In genomic region chr5:173638631-173639030, GRCh38 we compare ENCODE assay signal across 26 cellular contexts.
"Had no signal": no experiment of that assay in that cellular context is flagged by ENCODE, and none has a peak within 500 bp of the region (broad histone marks: within the 10 kb centered on the region; RNA-seq: fewer than 3 reads in every experiment).

No MANE protein-coding gene starts in this region.

- H3K36me3 ChIP-seq: gastroesophageal sphincter, left lung, lower lobe of right lung, pancreas, right atrium auricular region had no signal

- DNase-seq: activated CD4-positive, alpha-beta T cell treated with anti-CD3 and anti-CD28 coated beads for 4 hours; activated CD4-positive, alpha-beta T cell treated with anti-CD3 and anti-CD28 coated beads, Interleukin-2, amount 50 U/mL, for 4 hours; activated CD4-positive, CD25-positive, alpha-beta regulatory T cell; activated effector memory CD4-positive, alpha-beta T cell treated with Interleukin-2 at 50 U/mL for 16 hours; activated naive CD4-positive, alpha-beta T cell treated with Interleukin-2 at 50 U/mL for 16 hours; anterior cingulate cortex; dorsolateral prefrontal cortex; effector memory CD4-positive, alpha-beta T cell; hippocampal formation; lower lobe of right lung; mesendoderm; mucosa of descending colon; nucleus accumbens; pancreas; psoas muscle; stimulated activated CD4-positive, alpha-beta T cell treated with anti-CD3 and anti-CD28 coated beads, Interleukin-15, amount 100 ng/mL, for 24 hours; stimulated activated CD4-positive, alpha-beta T cell treated with anti-CD3 and anti-CD28 coated beads, Interleukin-2, amount 100 ng/mL, for 24 hours; stimulated activated naive CD4-positive, alpha-beta T cell; trophoblast cell had no signal

- H3K4me1 ChIP-seq: gastroesophageal sphincter, left lung, lower lobe of right lung, pancreas, psoas muscle, right atrium auricular region had no signal

- H3K27ac ChIP-seq: coronary artery, gastroesophageal sphincter, left lung, lower lobe of right lung, pancreas, psoas muscle, right atrium auricular region had no signal

- H3K4me3 Mint-ChIP-seq: activated naive CD8-positive, alpha-beta T cell had no signal

- H3K4me3 ChIP-seq: coronary artery, dorsolateral prefrontal cortex, gastroesophageal sphincter, left lung, lower lobe of right lung, mucosa of descending colon, pancreas, psoas muscle, right atrium auricular region had no signal

- H3K27me3 ChIP-seq: dorsolateral prefrontal cortex, gastroesophageal sphincter, left lung, pancreas, right atrium auricular region had no signal

- H3K27me3 Mint-ChIP-seq: activated naive CD8-positive, alpha-beta T cell had no signal

- H3K9me3 ChIP-seq: gastroesophageal sphincter, left lung, lower lobe of right lung, mucosa of descending colon, pancreas, psoas muscle, right atrium auricular region had no signal

- FAIRE-seq: endothelial cell of umbilical vein, pancreas, urothelium cell line had no signal

- ATAC-seq: gastroesophageal sphincter, left lung, lower lobe of right lung, mucosa of descending colon, pancreas, psoas muscle had no signal

- H3K27ac Mint-ChIP-seq: activated naive CD8-positive, alpha-beta T cell had no signal

- H3K36me3 Mint-ChIP-seq: activated naive CD8-positive, alpha-beta T cell had no signal
